In the genomic region with DNA sequence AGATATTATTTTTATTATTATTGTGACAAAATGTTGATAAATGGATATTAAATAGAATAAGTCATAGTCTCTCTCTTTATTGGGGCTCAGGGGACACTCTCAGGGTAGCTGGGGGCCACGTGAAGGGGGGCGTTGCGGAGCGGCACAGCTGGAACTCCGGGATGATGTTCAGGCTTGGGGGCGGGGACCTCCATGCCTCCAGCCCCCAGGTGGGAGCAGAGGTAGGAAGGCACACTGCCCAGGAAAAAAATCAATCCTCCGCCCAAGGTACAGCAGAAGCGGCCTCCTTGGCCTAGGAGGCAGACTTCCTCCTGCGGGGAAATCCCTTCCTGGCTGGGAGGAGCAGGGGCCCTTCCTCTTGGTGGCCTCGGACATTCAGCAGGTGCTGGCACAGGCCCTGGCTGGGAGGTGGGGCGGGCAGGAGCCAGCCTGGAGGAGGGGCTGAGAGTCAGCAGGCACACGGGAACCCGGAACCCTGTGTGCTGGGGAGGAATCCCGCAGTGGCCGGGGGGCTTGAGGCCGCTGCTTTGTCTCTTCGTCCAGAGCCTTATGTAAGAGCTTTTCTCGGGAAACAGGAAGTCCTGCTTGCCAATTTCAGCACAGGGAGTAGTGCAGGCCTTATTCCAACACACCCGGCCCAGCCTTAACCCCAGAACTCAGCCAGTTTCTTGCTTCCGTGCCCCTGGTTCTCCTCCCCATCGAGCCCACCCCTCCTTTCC, we compare ENCODE assay signal across 8 cellular contexts. TPM values are rescaled to one million over a fixed set of nuclear protein-coding genes. Genes with fewer than 3 reads are reported as not detected.
DNase-seq lines count a peak whose midpoint lies in the region; ATAC-seq and TF ChIP-seq lines count a peak whose summit lies in the region.

No MANE protein-coding gene starts in this region.

- H3K27ac ChIP-seq in adrenal gland: peak overlapping the region; percentile 83 to 97 (median 92)
- peak overlapping the region; percentile 94 for H3K27ac ChIP-seq in left ventricle myocardium inferior (replicated peaks)

- TF ChIP-seq CTCF in adrenal gland (IDR thresholded peaks at IDR 0.05) (no peak), left ventricle myocardium inferior (IDR thresholded peaks at IDR 0.05; ENCODE audit: borderline replicate concordance) (peak; percentile 10)

- H3K36me3 ChIP-seq in adrenal gland (replicated peaks in 1 of 2) (no peaks in the 10 kb centered on the region), left ventricle myocardium inferior (peaks cover 9% of the 10 kb centered on the region)

- peaks cover 40% of the 10 kb centered on the region for H3K36me3 Mint-ChIP-seq in activated CD4-positive, alpha-beta T cell treated with anti-CD3 and anti-CD28 coated beads, Interleukin-2, amount 10 ng/mL, durations not matched to agents 7 days and 5 days (ENCODE audit: low read depth)

- POLR2A ChIA-PET in activated CD4-positive, alpha-beta T cell treated with anti-CD3 and anti-CD28 coated beads, Interleukin-2, amount 10 ng/mL, durations not matched to agents 7 days and 5 days (lab: Charles Lee): interaction anchor here (0.6 kb wide), 2 partner anchors 42 to 689 kb away, joined by 3 to 11 read pairs; no protein-coding TSS in a partner anchor

- CTCF ChIA-PET in activated CD4-positive, alpha-beta T cell treated with anti-CD3 and anti-CD28 coated beads, Interleukin-2, amount 10 ng/mL, durations not matched to agents 7 days and 5 days (lab: Charles Lee): interaction anchor here (0.9 to 1.8 kb wide), 11 partner anchors 9 to 236 kb away, joined by 3 to 6 read pairs (median 3); partner anchors contain the start of genes FXR2 and TNFSF12

- DNase-seq in activated CD4-positive, alpha-beta T cell treated with anti-CD3 and anti-CD28 coated beads, Interleukin-2, amount 10 ng/mL, durations not matched to agents 7 days and 5 days: no peak
- DNase-seq in activated CD4-positive, alpha-beta T cell treated with anti-CD3 and anti-CD28 coated beads, Interleukin-2, amount 50 U/mL, for 48 hours: no peak
- DNase-seq in NCI-H1092 (lab: John Stamatoyannopoulos, UW) (peak; percentile 46), adrenal gland (peak; percentile 88 to 95 (median 93)), left ventricle myocardium inferior (peak; percentile 87), posterior cingulate gyrus (peak; percentile 44 to 96 (median 76))

- no peaks in the 10 kb centered on the region for H3K9me3 Mint-ChIP-seq in activated CD4-positive, alpha-beta T cell treated with anti-CD3 and anti-CD28 coated beads, Interleukin-2, amount 10 ng/mL, durations not matched to agents 7 days and 5 days

- H3K4me1 Mint-ChIP-seq in activated CD4-positive, alpha-beta T cell treated with anti-CD3 and anti-CD28 coated beads, Interleukin-2, amount 10 ng/mL, durations not matched to agents 7 days and 5 days: peaks cover 69% of the 10 kb centered on the region

- intact Hi-C loops in adrenal gland (cut with DNase I): loop anchor here in 1 of 2 donors (10.0 kb wide), 1 partner anchor 203 kb away; the partner anchor contains the start of genes KCTD11 and TMEM95
- intact Hi-C loops in left ventricle myocardium inferior (cut with micrococcal nuclease): no loop called here
- intact Hi-C loops in posterior cingulate gyrus (cut with DNase I): no loop called here

- no peaks in the 10 kb centered on the region for H3K9me3 ChIP-seq in adrenal gland (replicated peaks in 1 of 3)
- H3K9me3 ChIP-seq in left ventricle myocardium inferior (replicated peaks): no peaks in the 10 kb centered on the region

- TF ChIP-seq POLR2A in adrenal gland (IDR thresholded peaks at IDR 0.05): peak; percentile 54 to 82

- peak overlapping the region; percentile 82 for H3K27ac Mint-ChIP-seq in activated CD4-positive, alpha-beta T cell treated with anti-CD3 and anti-CD28 coated beads, Interleukin-2, amount 10 ng/mL, durations not matched to agents 7 days and 5 days

- H3K4me1 ChIP-seq in adrenal gland (replicated peaks in 1 of 2) (peaks cover 30 to 47% of the 10 kb centered on the region in 2 donors), left ventricle myocardium inferior (peaks cover 61% of the 10 kb centered on the region)

- H3K4me3 ChIP-seq in adrenal gland (peak overlapping the region in 2 of 4 donors; percentile 2 to 69), left ventricle myocardium inferior (peak overlapping the region; percentile 99)

- ATAC-seq in HG02588 (IDR thresholded peaks at IDR 0.05; ENCODE audit: unreplicated experiment) (no peak), HG02642 (IDR thresholded peaks at IDR 0.05; ENCODE audit: poor library complexity, unreplicated experiment) (no peak)

- H3K27me3 Mint-ChIP-seq in activated CD4-positive, alpha-beta T cell treated with anti-CD3 and anti-CD28 coated beads, Interleukin-2, amount 10 ng/mL, durations not matched to agents 7 days and 5 days: no peaks in the 10 kb centered on the region

- 4 to 10% (median 7%) methylated on average over 16 to 21 of the region's 21 CpGs for WGBS in adrenal gland, 4 donors

- no peaks in the 10 kb centered on the region for H3K27me3 ChIP-seq in adrenal gland
- no peaks in the 10 kb centered on the region for H3K27me3 ChIP-seq in left ventricle myocardium inferior (ENCODE audit: low read depth)

- no peak overlapping the region for H3K4me3 Mint-ChIP-seq in activated CD4-positive, alpha-beta T cell treated with anti-CD3 and anti-CD28 coated beads, Interleukin-2, amount 10 ng/mL, durations not matched to agents 7 days and 5 days

RNA-seq across cellular contexts. Expression of gene TNFSF13, which starts 0.6 kb away (rescaled TPM):
- total RNA-seq in activated CD4-positive, alpha-beta T cell treated with anti-CD3 and anti-CD28 coated beads, Interleukin-2, amount 10 ng/mL, durations not matched to agents 7 days and 5 days: 1 to 10 TPM; 3.8 to 4.0 TPM
- total RNA-seq in adrenal gland (10 to 100 TPM; 25.0 to 75.2 (median 50.0) TPM), left ventricle myocardium inferior (6.3 TPM)
- polyA plus RNA-seq in adrenal gland: 10 to 100 TPM; 19.4 to 39.1 (median 25.2) TPM

RNA-seq across cellular contexts. Expression of gene SENP3, which starts 3.7 kb away (rescaled TPM):
- total RNA-seq in activated CD4-positive, alpha-beta T cell treated with anti-CD3 and anti-CD28 coated beads, Interleukin-2, amount 10 ng/mL, durations not matched to agents 7 days and 5 days: 10 to 100 TPM; 51.8 to 53.0 TPM
- 10 to 100 TPM; 28.4 to 55.3 (median 43.9) TPM for total RNA-seq in adrenal gland
- 10 to 100 TPM; 29.0 to 72.4 (median 38.4) TPM for polyA plus RNA-seq in adrenal gland
- 29.5 TPM for total RNA-seq in left ventricle myocardium inferior

RNA-seq across cellular contexts. Expression of gene TNFSF12, which starts 9.1 kb away (rescaled TPM):
- total RNA-seq in activated CD4-positive, alpha-beta T cell treated with anti-CD3 and anti-CD28 coated beads, Interleukin-2, amount 10 ng/mL, durations not matched to agents 7 days and 5 days: 10 to 100 TPM; 79.6 to 82.5 TPM
- total RNA-seq in adrenal gland: 100 to 1,000 TPM in 2 of 8 donors, 10 to 100 TPM in 6; 18.8 to 134 (median 54.7) TPM
- 10 to 100 TPM; 18.8 to 70.8 (median 65.6) TPM for polyA plus RNA-seq in adrenal gland
- total RNA-seq in left ventricle myocardium inferior: 29.9 TPM

RNA-seq across cellular contexts. Expression of gene CD68, which starts 21.5 kb away (rescaled TPM):
- total RNA-seq in activated CD4-positive, alpha-beta T cell treated with anti-CD3 and anti-CD28 coated beads, Interleukin-2, amount 10 ng/mL, durations not matched to agents 7 days and 5 days: 1 to 10 TPM; 3.8 to 4.4 TPM
- 100 to 1,000 TPM in 6 of 8 donors, 10 to 100 TPM in 2; 49.0 to 177 (median 160) TPM for total RNA-seq in adrenal gland
- 100 to 1,000 TPM in 2 of 3 donors, 10 to 100 TPM in 1; 32.3 to 207 (median 133) TPM for polyA plus RNA-seq in adrenal gland
- total RNA-seq in left ventricle myocardium inferior: 25.5 TPM

RNA-seq across cellular contexts. Expression of gene MPDU1, which starts 25.7 kb away (rescaled TPM):
- total RNA-seq in activated CD4-positive, alpha-beta T cell treated with anti-CD3 and anti-CD28 coated beads, Interleukin-2, amount 10 ng/mL, durations not matched to agents 7 days and 5 days: 10 to 100 TPM; 62.3 to 81.7 TPM
- total RNA-seq in adrenal gland: 100 to 1,000 TPM in 5 of 8 donors, 10 to 100 TPM in 3; 65.9 to 267 (median 138) TPM
- 100 to 1,000 TPM in 1 of 3 donors, 10 to 100 TPM in 2; 70.1 to 200 (median 81.6) TPM for polyA plus RNA-seq in adrenal gland
- total RNA-seq in left ventricle myocardium inferior: 24.9 TPM

Comparison
In these comparisons a context has a peak if more than half of its experiments do, and no peak if none do; other contexts are left out.
1. DNase-seq: peak in NCI-H1092 (single experiment), adrenal gland (7 of 7), left ventricle myocardium inferior (single experiment) and posterior cingulate gyrus (10 of 10); none in activated CD4-positive, alpha-beta T cell treated with anti-CD3 and anti-CD28 coated beads, Interleukin-2, amount 10 ng/mL, durations not matched to agents 7 days and 5 days (single experiment) and activated CD4-positive, alpha-beta T cell treated with anti-CD3 and anti-CD28 coated beads, Interleukin-2, amount 50 U/mL, for 48 hours (0 of 2).